9 cellular contexts compared by ENCODE assay signal in the genomic region with DNA sequence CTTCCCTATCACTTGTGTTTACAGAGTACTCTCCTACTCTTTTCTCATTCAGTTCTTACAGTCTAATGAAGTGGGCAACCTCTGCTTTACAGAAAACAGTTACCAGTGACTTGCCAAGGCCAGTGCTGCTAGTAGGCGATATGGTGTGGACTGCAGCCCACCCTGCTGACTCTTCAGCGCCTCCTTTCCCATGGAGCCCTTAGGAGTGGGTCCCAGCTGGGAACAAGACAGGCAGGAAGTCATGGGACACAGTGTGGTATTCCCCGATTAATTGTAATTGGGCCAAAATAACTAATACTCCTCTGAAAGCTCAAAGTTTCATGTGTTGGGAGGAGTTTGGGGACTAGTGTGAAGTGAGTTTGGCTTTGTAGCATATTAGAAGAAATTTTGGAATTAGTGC.
DNase-seq lines count a peak whose midpoint lies in the region; ATAC-seq and TF ChIP-seq lines count a peak whose summit lies in the region.
"Had no signal": no experiment of that assay in that cellular context is flagged by ENCODE, and none has a peak within 500 bp of the region (broad histone marks: within the 10 kb centered on the region; RNA-seq: fewer than 3 reads in every experiment).

No MANE protein-coding gene starts in this region.

- peak overlapping the region in 2 of 7 donors; percentile 21 to 44 for H3K4me3 Mint-ChIP-seq in CD8-positive, alpha-beta memory T cell
- no peak overlapping the region for H3K4me3 Mint-ChIP-seq in activated T-helper 2 cell treated with anti-CD3 and anti-CD28 coated beads, Interferon-gamma antibody, Interleukin-2, Interleukin-4, amounts not matched to agents 10 μg/mL and 5 μg/mL and 100 μg/mL, durations not matched to agents 14 hours and 24 hours and 36 hours (ENCODE audit: low read depth)

- H3K9me3 ChIP-seq in CD8-positive, alpha-beta memory T cell (ENCODE audit: low read length) = no peaks in the 10 kb centered on the region
- H3K9me3 ChIP-seq in heart left ventricle = no peaks in the 10 kb centered on the region
- no peaks in the 10 kb centered on the region for H3K9me3 ChIP-seq in skeletal muscle satellite cell (replicated peaks; ENCODE audit: low read length)
- no peaks in the 10 kb centered on the region for H3K9me3 ChIP-seq in effector memory CD4-positive, alpha-beta T cell (ENCODE audit: control insufficient read depth, low read length)

- WGBS in heart left ventricle, 4 donors = 26 to 47% (median 36%) methylated on average over 3 of the region's 3 CpGs

- peak overlapping the region; percentile 25 for H3K4me2 ChIP-seq in skeletal muscle satellite cell (ENCODE audit: low read length)

- peaks cover 92 to 96% (median 94%) of the 10 kb centered on the region in 3 donors for H3K4me1 Mint-ChIP-seq in CD8-positive, alpha-beta memory T cell
- H3K4me1 Mint-ChIP-seq in activated T-helper 2 cell treated with anti-CD3 and anti-CD28 coated beads, Interferon-gamma antibody, Interleukin-2, Interleukin-4, amounts not matched to agents 10 μg/mL and 5 μg/mL and 100 μg/mL, durations not matched to agents 14 hours and 24 hours and 36 hours (ENCODE audit: low read depth) = peaks cover 91% of the 10 kb centered on the region

- no peak overlapping the region for H3K9ac ChIP-seq in skeletal muscle satellite cell (ENCODE audit: low read depth, low read length)

- H3K27ac ChIP-seq in CD8-positive, alpha-beta memory T cell (ENCODE audit: low read depth, low read length) = no peak overlapping the region
- peak overlapping the region; percentile 47 to 82 (median 74) for H3K27ac ChIP-seq in heart left ventricle
- no peak overlapping the region for H3K27ac ChIP-seq in effector memory CD4-positive, alpha-beta T cell (ENCODE audit: insufficient read depth, low read length, poor library complexity, severe bottlenecking)

- DNase-seq in CD8-positive, alpha-beta memory T cell = no peak
- DNase-seq in activated T-helper 2 cell treated with anti-CD3 and anti-CD28 coated beads, Interferon-gamma antibody, Interleukin-2, Interleukin-4, amounts not matched to agents 10 μg/mL and 5 μg/mL and 100 μg/mL, durations not matched to agents 14 hours and 24 hours and 36 hours (ENCODE audit: low spot score) = no peak
- DNase-seq in heart left ventricle (peak in 1 of 5 donors; percentile 59), COLO668 (lab: John Stamatoyannopoulos, UW; ENCODE audit: unreplicated experiment) (no peak), HCEC 1CT (no peak)
- DNase-seq in effector memory CD4-positive, alpha-beta T cell = no peak
- DNase-seq: NCI-H2171 had no signal

- peaks cover 7 to 39% (median 9%) of the 10 kb centered on the region in 3 donors for H3K36me3 Mint-ChIP-seq in CD8-positive, alpha-beta memory T cell
- peaks cover 37% of the 10 kb centered on the region for H3K36me3 Mint-ChIP-seq in activated T-helper 2 cell treated with anti-CD3 and anti-CD28 coated beads, Interferon-gamma antibody, Interleukin-2, Interleukin-4, amounts not matched to agents 10 μg/mL and 5 μg/mL and 100 μg/mL, durations not matched to agents 14 hours and 24 hours and 36 hours (ENCODE audit: low read depth)

- POLR2A ChIA-PET in CD8-positive, alpha-beta memory T cell (lab: Charles Lee) = interaction anchor here (0.5 kb wide), 1 partner anchor 731 kb away, joined by 3 read pairs; no protein-coding TSS in a partner anchor

- no peaks in the 10 kb centered on the region for H3K9me3 Mint-ChIP-seq in CD8-positive, alpha-beta memory T cell
- no peaks in the 10 kb centered on the region for H3K9me3 Mint-ChIP-seq in activated T-helper 2 cell treated with anti-CD3 and anti-CD28 coated beads, Interferon-gamma antibody, Interleukin-2, Interleukin-4, amounts not matched to agents 10 μg/mL and 5 μg/mL and 100 μg/mL, durations not matched to agents 14 hours and 24 hours and 36 hours

- H3K27ac Mint-ChIP-seq in CD8-positive, alpha-beta memory T cell = peak overlapping the region in 7 of 8 donors; percentile 3 to 88 (median 64)
- peak overlapping the region; percentile 88 for H3K27ac Mint-ChIP-seq in activated T-helper 2 cell treated with anti-CD3 and anti-CD28 coated beads, Interferon-gamma antibody, Interleukin-2, Interleukin-4, amounts not matched to agents 10 μg/mL and 5 μg/mL and 100 μg/mL, durations not matched to agents 14 hours and 24 hours and 36 hours

- ATAC-seq in heart left ventricle (peak in 2 of 4 donors; percentile 32 to 43), HG02763 (IDR thresholded peaks at IDR 0.05; ENCODE audit: unreplicated experiment) (no peak)

- H3K36me3 ChIP-seq in CD8-positive, alpha-beta memory T cell (ENCODE audit: insufficient read depth, low read length) = no peaks in the 10 kb centered on the region
- peaks cover 0 to 19% (median 15%) of the 10 kb centered on the region in 9 donors for H3K36me3 ChIP-seq in heart left ventricle
- peaks cover 17% of the 10 kb centered on the region for H3K36me3 ChIP-seq in skeletal muscle satellite cell (ENCODE audit: insufficient read depth, low read length)
- H3K36me3 ChIP-seq in effector memory CD4-positive, alpha-beta T cell (ENCODE audit: control insufficient read depth, insufficient read depth, low read length) = peaks cover 6% of the 10 kb centered on the region

- H3K4me3 ChIP-seq in CD8-positive, alpha-beta memory T cell (ENCODE audit: low read length) = no peak overlapping the region
- H3K4me3 ChIP-seq in heart left ventricle = no peak overlapping the region
- no peak overlapping the region for H3K4me3 ChIP-seq in skeletal muscle satellite cell (ENCODE audit: low read length)
- no peak overlapping the region for H3K4me3 ChIP-seq in effector memory CD4-positive, alpha-beta T cell (ENCODE audit: insufficient read depth, low read depth, low read length, poor library complexity, severe bottlenecking)

- no peaks in the 10 kb centered on the region for H3K27me3 Mint-ChIP-seq in CD8-positive, alpha-beta memory T cell
- H3K27me3 Mint-ChIP-seq in activated T-helper 2 cell treated with anti-CD3 and anti-CD28 coated beads, Interferon-gamma antibody, Interleukin-2, Interleukin-4, amounts not matched to agents 10 μg/mL and 5 μg/mL and 100 μg/mL, durations not matched to agents 14 hours and 24 hours and 36 hours (ENCODE audit: low read depth) = no peaks in the 10 kb centered on the region

- peak in 2 of 12 donors; percentile 20 for TF ChIP-seq CTCF in heart left ventricle (IDR thresholded peaks at IDR 0.05)

- intact Hi-C loops in activated T-helper 2 cell treated with anti-CD3 and anti-CD28 coated beads, Interferon-gamma antibody, Interleukin-2, Interleukin-4, amounts not matched to agents 10 μg/mL and 5 μg/mL and 100 μg/mL, durations not matched to agents 14 hours and 24 hours and 36 hours (cut with micrococcal nuclease) = loop anchor here (2.0 kb wide), 2 partner anchors 15 to 77 kb away; no protein-coding TSS in a partner anchor
- intact Hi-C loops in heart left ventricle (cut with DNase I) = no loop called here

- CTCF ChIA-PET in CD8-positive, alpha-beta memory T cell (lab: Charles Lee) = interaction anchor here (1.7 to 2.5 kb wide), 2 partner anchors 18 to 45 kb away, joined by 6 to 11 read pairs; no protein-coding TSS in a partner anchor

- peaks cover 88% of the 10 kb centered on the region for H3K4me1 ChIP-seq in CD8-positive, alpha-beta memory T cell (ENCODE audit: insufficient read depth, low read length)
- H3K4me1 ChIP-seq in heart left ventricle (peaks cover 45 to 100% (median 97%) of the 10 kb centered on the region in 12 donors), skeletal muscle satellite cell (ENCODE audit: control insufficient read depth, insufficient read depth, low read length) (peaks cover 73% of the 10 kb centered on the region)
- H3K4me1 ChIP-seq in effector memory CD4-positive, alpha-beta T cell (ENCODE audit: control insufficient read depth, insufficient read depth, low read length, poor library complexity, severe bottlenecking) = peaks cover 55% of the 10 kb centered on the region

- TF ChIP-seq POLR2A in heart left ventricle (IDR thresholded peaks at IDR 0.05) = no peak

- no peaks in the 10 kb centered on the region for H3K27me3 ChIP-seq in CD8-positive, alpha-beta memory T cell (ENCODE audit: insufficient read depth, low read length, poor library complexity, severe bottlenecking)
- H3K27me3 ChIP-seq in heart left ventricle (no peaks in the 10 kb centered on the region), skeletal muscle satellite cell (ENCODE audit: control insufficient read depth, insufficient read depth, low read length) (no peaks in the 10 kb centered on the region)
- H3K27me3 ChIP-seq in effector memory CD4-positive, alpha-beta T cell (replicated peaks; ENCODE audit: control insufficient read depth, insufficient read depth, low read length, poor library complexity, severe bottlenecking) = no peaks in the 10 kb centered on the region

Comparison
In these comparisons a context has a peak if more than half of its experiments do, and no peak if none do; other contexts are left out.
1. H3K27ac ChIP-seq: peak in heart left ventricle (12 of 12); none in CD8-positive, alpha-beta memory T cell (single experiment) and effector memory CD4-positive, alpha-beta T cell (single experiment).